In genomic region chr5:78805474-78806124, GRCh38 we compare ENCODE assay signal across 21 cellular contexts.
DNase-seq lines count a peak whose midpoint lies in the region; ATAC-seq and TF ChIP-seq lines count a peak whose summit lies in the region.
"Had no signal": no experiment of that assay in that cellular context is flagged by ENCODE, and none has a peak within 500 bp of the region (broad histone marks: within the 10 kb centered on the region; RNA-seq: fewer than 3 reads in every experiment).

No MANE protein-coding gene starts in this region.

- H3K27me3 ChIP-seq in SJSA1 (replicated peaks) (no peaks in the 10 kb centered on the region), brain microvascular endothelial cell (replicated peaks) (no peaks in the 10 kb centered on the region), mesenchymal stem cell (ENCODE audit: control insufficient read depth in 1 of 2, insufficient read depth in 1 of 2, low read length in 2 of 2) (no peaks in the 10 kb centered on the region)

- H3K36me3 ChIP-seq in SJSA1, result no peaks in the 10 kb centered on the region
- H3K36me3 ChIP-seq in brain microvascular endothelial cell (replicated peaks), result no peaks in the 10 kb centered on the region
- H3K36me3 ChIP-seq in mesenchymal stem cell (ENCODE audit: control insufficient read depth in 1 of 2, insufficient read depth in 2 of 2, low read depth in 1 of 2, low read length in 2 of 2), result peaks cover 0 to 4% of the 10 kb centered on the region in 2 experiments

- peak overlapping the region; percentile 38 for H4K8ac ChIP-seq in mesenchymal stem cell (ENCODE audit: low read length)

- H2AK5ac ChIP-seq in mesenchymal stem cell (ENCODE audit: low read length, severe bottlenecking), result peak overlapping the region; percentile 11

- in situ Hi-C loops in brain microvascular endothelial cell (cut with HindIII; ENCODE audit: low pct_ligation_motif_present, low sequenced_read_pairs), result no loop called here

- no peak overlapping the region for H3K9ac ChIP-seq in mesenchymal stem cell (ENCODE audit: low read length)

- H3K9me3 ChIP-seq in SJSA1 (replicated peaks) (peaks cover 4% of the 10 kb centered on the region; the same call in 1 of the 2 replicates), mesenchymal stem cell (ENCODE audit: control insufficient read depth, low read length) (no peaks in the 10 kb centered on the region)

- peak overlapping the region in 1 of 2 experiments; percentile 55 for H3K18ac ChIP-seq in mesenchymal stem cell (ENCODE audit: low read depth in 1 of 2, low read length in 2 of 2)

- H3K4me1 ChIP-seq in SJSA1 (replicated peaks) (peaks cover 33% of the 10 kb centered on the region), mesenchymal stem cell (ENCODE audit: control insufficient read depth, insufficient read depth, low read depth, low read length) (peaks cover 16% of the 10 kb centered on the region)

- no peak for TF ChIP-seq CTCF in brain microvascular endothelial cell (IDR thresholded peaks at IDR 0.05; ENCODE audit: low read depth, low read length, missing control alignments)

- H3K27ac ChIP-seq in SJSA1, result peak overlapping the region; percentile 16; the same call in 1 of the 2 replicates
- peak overlapping the region; percentile 58 for H3K27ac ChIP-seq in brain microvascular endothelial cell
- no peak overlapping the region for H3K27ac ChIP-seq in mesenchymal stem cell (ENCODE audit: low read length, poor library complexity, severe bottlenecking)
- H3K27ac ChIP-seq: PC-9, SK-N-MC had no signal

- H3K14ac ChIP-seq in mesenchymal stem cell (ENCODE audit: low read length in 2 of 2), result no peak overlapping the region

- no peak overlapping the region for H2BK5ac ChIP-seq in mesenchymal stem cell (ENCODE audit: low read depth, low read length, poor library complexity, severe bottlenecking)

- H2BK15ac ChIP-seq in mesenchymal stem cell (ENCODE audit: low read depth, poor library complexity, severe bottlenecking), result no peak overlapping the region

- H3K4me2 ChIP-seq in mesenchymal stem cell (ENCODE audit: low read length, poor library complexity, severe bottlenecking), result no peak overlapping the region
- H3K4me2 ChIP-seq: PC-9 had no signal

- H2BK12ac ChIP-seq in mesenchymal stem cell (ENCODE audit: low read length in 2 of 2), result no peak overlapping the region

- H3K4me3 ChIP-seq in SJSA1 (no peak overlapping the region), brain microvascular endothelial cell (ENCODE audit: low read depth, low read length) (no peak overlapping the region), mesenchymal stem cell (ENCODE audit: insufficient read depth in 1 of 2, low read depth in 1 of 2, low read length in 2 of 2) (no peak overlapping the region)
- H3K4me3 ChIP-seq: PC-9, SK-N-MC had no signal

- no peak for ATAC-seq in HG02852 (IDR thresholded peaks at IDR 0.05; ENCODE audit: unreplicated experiment)
- ATAC-seq in HG02798 (IDR thresholded peaks at IDR 0.05; ENCODE audit: poor library complexity, unreplicated experiment), result no peak
- ATAC-seq: CD8-positive, alpha-beta T cell had no signal

- no peak overlapping the region for H3K23ac ChIP-seq in mesenchymal stem cell (ENCODE audit: low read length in 2 of 2)

- peak in 1 of 2 experiments; percentile 36 for DNase-seq in SJSA1 (ENCODE audit: low read depth in 1 of 2, low spot score in 2 of 2)
- peak; percentile 21 for DNase-seq in brain microvascular endothelial cell
- no peak for DNase-seq in mesenchymal stem cell
- no peak for DNase-seq in AML-193 (lab: John Stamatoyannopoulos, UW)
- no peak for DNase-seq in NCI-H1436 (lab: John Stamatoyannopoulos, UW)
- DNase-seq: C1 segment of cervical spinal cord; CD8-positive, alpha-beta T cell; DMS153; GOT3; KBM-7; NCI-H1092 treated with DMSO at 0.1 percent for 48 hours; NCI-H2029 treated with DMSO at 0.1 percent for 48 hours; NCI-H226; NCI-H510A treated with DMSO at 0.1 percent for 48 hours; NCI-H748 treated with DMSO at 0.1 percent for 48 hours; PC-9; RPMI8226; SHP77 had no signal

- H2BK120ac ChIP-seq in mesenchymal stem cell (ENCODE audit: low read depth, low read length), result no peak overlapping the region

- H2AFZ ChIP-seq in mesenchymal stem cell (ENCODE audit: low read depth, low read length), result no peak overlapping the region
- H2AFZ ChIP-seq: PC-9 had no signal

- peak overlapping the region in 1 of 2 experiments; percentile 2 for H3K4ac ChIP-seq in mesenchymal stem cell (ENCODE audit: low read depth in 1 of 2, low read length in 2 of 2)

- H3K79me1 ChIP-seq in mesenchymal stem cell (replicated peaks; ENCODE audit: low read length, poor library complexity, severe bottlenecking), result no peaks in the 10 kb centered on the region

- 91% methylated on average over 7 of the region's 10 CpGs for WGBS in mesenchymal stem cell

- H4K91ac ChIP-seq in mesenchymal stem cell (ENCODE audit: low read length), result no peak overlapping the region
